In the genomic region with DNA sequence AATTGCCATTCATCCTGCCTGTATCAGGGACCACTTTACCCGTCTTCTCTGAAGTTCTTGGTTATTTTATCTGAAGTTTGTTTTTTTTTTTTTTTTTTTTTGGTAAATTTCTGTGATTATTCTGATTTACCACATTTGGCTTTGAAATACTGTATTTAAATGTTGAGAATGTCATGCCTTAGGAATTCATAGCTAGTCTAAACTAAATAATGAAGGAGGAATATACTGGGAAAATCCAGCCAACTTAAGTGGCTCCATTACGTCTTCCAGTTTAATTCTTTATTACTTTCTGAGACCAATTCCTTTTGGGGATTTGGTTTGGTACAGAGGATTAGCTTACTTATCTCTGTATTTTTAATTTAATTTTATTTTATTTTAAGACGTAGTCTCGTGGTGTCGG, we compare ENCODE assay signal across 21 cellular contexts.
DNase-seq lines count a peak whose midpoint lies in the region; ATAC-seq, FAIRE-seq and TF ChIP-seq lines count a peak whose summit lies in the region.
"Had no signal": no experiment of that assay in that cellular context is flagged by ENCODE, and none has a peak within 500 bp of the region (broad histone marks: within the 10 kb centered on the region; RNA-seq: fewer than 3 reads in every experiment).

No MANE protein-coding gene starts in this region.

- peak; percentile 4 for DNase-seq in AG04449 (ENCODE audit: low read depth, low spot score)
- peak; percentile 25 for DNase-seq in GM23248
- no peak for DNase-seq in K562 (ENCODE audit: extremely low read depth in 1 of 4, low spot score in 3 of 4)
- DNase-seq in immature natural killer cell: no peak
- DNase-seq in heart left ventricle: no peak
- DNase-seq in left lobe of liver (ENCODE audit: low spot score): no peak
- DNase-seq: AML-193, Caco-2, DMS153, NCI-H1417, NCI-H1930, NCI-H2171, NCI-H446 treated with DMSO at 0.1 percent for 48 hours, OCI-M1, SIG-M5 had no signal

- TF ChIP-seq CTCF in AG04449 (IDR thresholded peaks at IDR 0.05; ENCODE audit: insufficient read depth, low read length, missing control alignments): no peak
- TF ChIP-seq CTCF in K562 (IDR thresholded peaks at IDR 0.05 in 2 of 3, conservative IDR thresholded peaks at IDR 0.05 in 1 of 3; ENCODE audit: insufficient read depth in 2 of 3, low read depth in 1 of 3, low read length in 3 of 3): no peak
- no peak for TF ChIP-seq CTCF in heart left ventricle (IDR thresholded peaks at IDR 0.05)

- 0 out of 2 replicates have a peak, but pooled peaks cover 4% of the 10 kb centered on the region for H3K36me3 ChIP-seq in GM23248 (ENCODE audit: low read depth)
- no peaks in the 10 kb centered on the region; the same call in 2 of the 3 replicates for H3K36me3 ChIP-seq in K562 (ENCODE audit: control insufficient read depth, insufficient read depth, low read length)
- H3K36me3 ChIP-seq in heart left ventricle: no peaks in the 10 kb centered on the region
- H3K36me3 ChIP-seq: HAP-1 had no signal

- POLR2A ChIA-PET in AG04449 (lab: Yijun Ruan, JAX): interaction anchor here (0.7 kb wide), 1 partner anchor 635 kb away, joined by 4 read pairs; no protein-coding TSS in a partner anchor
- POLR2A ChIA-PET in K562 (lab: Yijun Ruan, JAX): no interaction called here

- H3K27ac ChIP-seq in GM23248 (no peak overlapping the region), K562 (ENCODE audit: extremely low read depth, low read depth, low read length) (no peak overlapping the region), heart left ventricle (peak overlapping the region in 2 of 12 donors; percentile 17 to 37)
- H3K27ac ChIP-seq: A549, HL-60 had no signal

- 88 to 89% methylated on average over 5 of the region's 5 CpGs for whole genome bisulfite sequencing in GM23248 (ENCODE audit: low coverage in 1 of 2, low lambda C conversion rate in 2 of 2, missing lambda C conversion rate in 2 of 2), 2 experiments
- 88% methylated on average over 5 of the region's 5 CpGs for WGBS in K562 (ENCODE audit: insufficient coverage, low coverage, missing lambda C conversion rate)
- 84 to 90% (median 87%) methylated on average over 5 of the region's 5 CpGs for WGBS in heart left ventricle, 4 donors

- H3K4me1 Mint-ChIP-seq in immature natural killer cell: peaks cover 51 to 80% of the 10 kb centered on the region in 2 donors

- peaks cover 0 to 5% (median 3%) of the 10 kb centered on the region in 3 donors for H3K27me3 Mint-ChIP-seq in immature natural killer cell (ENCODE audit: low read depth in 3 of 3)

- H3K9ac ChIP-seq in GM23248: no peak overlapping the region
- no peak overlapping the region for H3K9ac ChIP-seq in K562 (ENCODE audit: insufficient read depth in 1 of 2, low read depth in 2 of 2, low read length in 2 of 2)

- peaks cover 0 to 16% (median 12%) of the 10 kb centered on the region in 3 donors for H3K36me3 Mint-ChIP-seq in immature natural killer cell

- peak overlapping the region in 4 of 6 donors; percentile 22 to 85 (median 70) for H3K27ac Mint-ChIP-seq in immature natural killer cell

- H3F3A ChIP-seq in GM23248 (ENCODE audit: insufficient read depth): no peaks in the 10 kb centered on the region

- BruUV-seq in K562 (replicated peaks; lab: Mats Ljungman, UMichigan): no TSS peak

- TF ChIP-seq POLR2A in K562 (conservative IDR thresholded peaks at IDR 0.05): no peak
- no peak for TF ChIP-seq POLR2A in heart left ventricle (IDR thresholded peaks at IDR 0.05)

- FAIRE-seq in K562 (lab: Jason Lieb, UNC): no peak
- FAIRE-seq: A549 had no signal

- H3K9me1 ChIP-seq in K562 (ENCODE audit: control insufficient read depth, insufficient read depth, low read length): no peaks in the 10 kb centered on the region

- CTCF ChIA-PET in AG04449 (lab: Yijun Ruan, JAX) (interaction anchor here (0.5 kb wide), 1 partner anchor 361 kb away, joined by 3 read pairs; no protein-coding TSS in a partner anchor), K562 (lab: Yijun Ruan, JAX; ENCODE audit: low intra/inter-chr PET ratio) (no interaction called here)

- no peak overlapping the region for H3K4me3 ChIP-seq in AG04449 (ENCODE audit: low read depth, low read length)
- no peak overlapping the region for H3K4me3 ChIP-seq in GM23248
- no peak overlapping the region for H3K4me3 ChIP-seq in K562
- H3K4me3 ChIP-seq in heart left ventricle: no peak overlapping the region
- H3K4me3 ChIP-seq: A549, HAP-1 had no signal

- in situ Hi-C loops in GM23248 (cut with MboI): no loop called here
- in situ Hi-C loops in K562 (cut with MboI): no loop called here

- no peak for TF ChIP-seq RAD21 in K562 (CRISPR knock-in tag; conservative IDR thresholded peaks at IDR 0.05 in 1 of 2, IDR thresholded peaks at IDR 0.05 in 1 of 2)

- H3K4me1 ChIP-seq in GM23248 (ENCODE audit: insufficient read depth) (no peaks in the 10 kb centered on the region), K562 (replicated peaks in 1 of 2; ENCODE audit: control insufficient read depth in 2 of 2, insufficient read depth in 2 of 2, low read length in 2 of 2) (no peaks in the 10 kb centered on the region; a peak in 1 of 5 replicates), heart left ventricle (peaks cover 0 to 8% (median 0%) of the 10 kb centered on the region in 12 donors)
- H3K4me1 ChIP-seq: A549, Caco-2, HAP-1 had no signal

- H3K9me2 ChIP-seq in GM23248 (ENCODE audit: insufficient read depth): no peaks in the 10 kb centered on the region

- H3K27me3 ChIP-seq in GM23248 (replicated peaks; ENCODE audit: insufficient read depth): no peaks in the 10 kb centered on the region
- H3K27me3 ChIP-seq in K562 (ENCODE audit: control insufficient read depth in 2 of 2, insufficient read depth in 2 of 2, low read length in 2 of 2): no peaks in the 10 kb centered on the region
- H3K27me3 ChIP-seq in heart left ventricle: no peaks in the 10 kb centered on the region

- H3K79me2 ChIP-seq in GM23248 (ENCODE audit: insufficient read depth): peaks cover 90% of the 10 kb centered on the region
- peaks cover 27% of the 10 kb centered on the region for H3K79me2 ChIP-seq in K562 (ENCODE audit: control insufficient read depth, insufficient read depth, low read length)

- no peak overlapping the region for H3K4me2 ChIP-seq in GM23248 (ENCODE audit: unreplicated experiment)
- no peak overlapping the region for H3K4me2 ChIP-seq in K562 (ENCODE audit: insufficient read depth, low read length)
- H3K4me2 ChIP-seq: A549 had no signal

- intact Hi-C loops in K562 (cut with micrococcal nuclease) (no loop called here), heart left ventricle (cut with DNase I) (loop anchor here in 1 of 10 donors (2.0 kb wide), 1 partner anchor 55 kb away; no protein-coding TSS in a partner anchor)

- no peaks in the 10 kb centered on the region for H3K9me3 ChIP-seq in GM23248 (ENCODE audit: low read depth)
- no peaks in the 10 kb centered on the region for H3K9me3 ChIP-seq in K562 (replicated peaks; ENCODE audit: control insufficient read depth, insufficient read depth, low read depth, low read length)
- peaks cover 0 to 5% (median 0%) of the 10 kb centered on the region in 12 donors for H3K9me3 ChIP-seq in heart left ventricle
- H3K9me3 ChIP-seq: A549, Caco-2, HAP-1 had no signal

- no peak for TF ChIP-seq EP300 in K562 (IDR thresholded peaks at IDR 0.05; ENCODE audit: low read length)

- no peaks in the 10 kb centered on the region for H3K9me3 Mint-ChIP-seq in immature natural killer cell

- ATAC-seq in K562 (no peak), GM18861 (IDR thresholded peaks at IDR 0.05; ENCODE audit: unreplicated experiment) (no peak), heart left ventricle (no peak), left lobe of liver (no peak)
- no peak for ATAC-seq in activated CD4-positive, CD25-positive, alpha-beta regulatory T cell treated with anti-CD3 and anti-CD28 coated beads, Interleukin-2, amount 50 U/mL, for 24 hours
- ATAC-seq: A549 had no signal

- no peaks in the 10 kb centered on the region for H4K20me1 ChIP-seq in GM23248 (ENCODE audit: insufficient read depth)
- H4K20me1 ChIP-seq in K562 (replicated peaks; ENCODE audit: control insufficient read depth, insufficient read depth, low read length): no peaks in the 10 kb centered on the region

- no peak overlapping the region for H3K4me3 Mint-ChIP-seq in immature natural killer cell
- H3K4me3 Mint-ChIP-seq: CD14-positive monocyte had no signal

- no peak overlapping the region for H2AFZ ChIP-seq in GM23248
- H2AFZ ChIP-seq in K562 (ENCODE audit: low read depth, low read length): no peak overlapping the region

TF ChIP-seq in K562, 482 proteins besides CTCF, POLR2A, EP300 and RAD21:
- TF ChIP-seq RBM22 (IDR thresholded peaks at IDR 0.05; ENCODE audit: low read depth, low read length, poor library complexity, severe bottlenecking) (peak; percentile 4), ZNF212 (CRISPR knock-in tag; IDR thresholded peaks at IDR 0.05) (no peak)

Comparison
In these comparisons a context has a peak if more than half of its experiments do, and no peak if none do; other contexts are left out.
1. DNase-seq: peak in AG04449 (single experiment) and GM23248 (single experiment); none in K562 (0 of 4), immature natural killer cell (0 of 3), heart left ventricle (0 of 5) and left lobe of liver (single experiment).